In the genomic region with DNA sequence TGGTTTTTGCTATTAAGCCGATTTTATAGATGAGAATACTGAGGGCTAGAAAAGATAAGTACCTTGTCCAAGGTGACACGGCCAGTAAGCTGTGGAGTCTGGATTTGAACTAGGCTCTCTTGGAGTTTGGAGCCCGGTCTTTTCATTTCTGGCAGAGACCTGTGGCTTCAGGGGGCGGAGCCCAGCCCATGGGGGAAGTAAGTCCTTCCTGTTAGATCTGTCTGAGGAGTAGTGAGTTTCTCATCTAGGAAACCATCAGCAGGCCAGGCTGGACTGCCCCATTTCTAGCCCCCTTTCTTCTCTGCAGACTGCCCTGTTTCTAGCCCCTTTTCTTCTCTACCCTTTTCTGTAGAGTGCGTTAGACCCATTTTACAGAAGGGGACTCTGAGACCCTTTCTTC, we compare ENCODE assay signal across 8 cellular contexts. TPM values are rescaled to one million over a fixed set of nuclear protein-coding genes. Genes with fewer than 3 reads are reported as not detected.
DNase-seq lines count a peak whose midpoint lies in the region; ATAC-seq, FAIRE-seq and TF ChIP-seq lines count a peak whose summit lies in the region.

No MANE protein-coding gene starts in this region.

- no peak overlapping the region for H3K4me3 Mint-ChIP-seq in activated naive CD4-positive, alpha-beta T cell treated with anti-CD3 and anti-CD28 coated beads, Interleukin-2, amount 10 ng/mL, durations not matched to agents 7 days and 5 days

- peaks cover 11% of the 10 kb centered on the region for H3K4me1 Mint-ChIP-seq in activated naive CD4-positive, alpha-beta T cell treated with anti-CD3 and anti-CD28 coated beads, Interleukin-2, amount 10 ng/mL, durations not matched to agents 7 days and 5 days

- H3K27ac ChIP-seq in coronary artery (peak overlapping the region in 1 of 2 donors; percentile 20), rectal smooth muscle tissue (ENCODE audit: low read depth, low read length) (peak overlapping the region; percentile 75), small intestine (ENCODE audit: low read depth in 1 of 2, low read length in 1 of 2) (peak overlapping the region in 1 of 2 donors; percentile 29)

- H3K36me3 Mint-ChIP-seq in activated naive CD4-positive, alpha-beta T cell treated with anti-CD3 and anti-CD28 coated beads, Interleukin-2, amount 10 ng/mL, durations not matched to agents 7 days and 5 days, result no peaks in the 10 kb centered on the region

- H3K4me1 ChIP-seq in rectal smooth muscle tissue (ENCODE audit: control insufficient read depth, insufficient read depth, low read length) (peaks cover 26% of the 10 kb centered on the region), small intestine (ENCODE audit: control insufficient read depth in 2 of 2, insufficient read depth in 1 of 2, low read depth in 1 of 2, low read length in 1 of 2) (no peaks in the 10 kb centered on the region)

- no peak overlapping the region for H3K9ac ChIP-seq in rectal smooth muscle tissue (ENCODE audit: low read length)

- no peak for FAIRE-seq in small intestine (lab: Jason Lieb, UNC)

- peak; percentile 39 for ATAC-seq in GM19452 (IDR thresholded peaks at IDR 0.05; ENCODE audit: unreplicated experiment)
- no peak for ATAC-seq in HG02759 (IDR thresholded peaks at IDR 0.05; ENCODE audit: unreplicated experiment)

- peak; percentile 80 for DNase-seq in KG1 (lab: John Stamatoyannopoulos, UW)
- DNase-seq in coronary artery (ENCODE audit: low spot score), result no peak
- no peak for DNase-seq in activated naive CD4-positive, alpha-beta T cell treated with anti-CD3 and anti-CD28 coated beads, Interleukin-2, amount 10 ng/mL, durations not matched to agents 7 days and 5 days
- no peak for DNase-seq in DMS79 treated with DMSO at 0.1 percent for 48 hours (lab: John Stamatoyannopoulos, UW)
- no peak for DNase-seq in small intestine

- H3K27ac Mint-ChIP-seq in activated naive CD4-positive, alpha-beta T cell treated with anti-CD3 and anti-CD28 coated beads, Interleukin-2, amount 10 ng/mL, durations not matched to agents 7 days and 5 days, result no peak overlapping the region

- CTCF ChIA-PET in activated naive CD4-positive, alpha-beta T cell treated with anti-CD3 and anti-CD28 coated beads, Interleukin-2, amount 10 ng/mL, durations not matched to agents 7 days and 5 days (lab: Charles Lee), result interaction anchor here (0.9 to 1.1 kb wide), 2 partner anchors 21 to 245 kb away, joined by 3 read pairs; no protein-coding TSS in a partner anchor

- H3K36me3 ChIP-seq in rectal smooth muscle tissue (ENCODE audit: control insufficient read depth, insufficient read depth, low read length) (no peaks in the 10 kb centered on the region), small intestine (ENCODE audit: control insufficient read depth in 2 of 2, insufficient read depth in 2 of 2, low read length in 2 of 2) (no peaks in the 10 kb centered on the region)

- TF ChIP-seq CTCF in coronary artery (IDR thresholded peaks at IDR 0.05), result no peak

- peaks cover 2% of the 10 kb centered on the region for H3K27me3 ChIP-seq in rectal smooth muscle tissue (ENCODE audit: control insufficient read depth, insufficient read depth, low read length)
- peaks cover 0 to 3% of the 10 kb centered on the region in 2 donors for H3K27me3 ChIP-seq in small intestine (ENCODE audit: control insufficient read depth in 2 of 2, insufficient read depth in 2 of 2, low read length in 2 of 2)

- WGBS in small intestine, 3 donors, result 52 to 63% (median 60%) methylated on average over 5 of the region's 5 CpGs

- H3K4me3 ChIP-seq in coronary artery (peak overlapping the region; percentile 66), rectal smooth muscle tissue (ENCODE audit: low read length) (peak overlapping the region; percentile 65), small intestine (ENCODE audit: low read depth in 1 of 2, low read length in 2 of 2) (no peak overlapping the region)

- H3K9me3 Mint-ChIP-seq in activated naive CD4-positive, alpha-beta T cell treated with anti-CD3 and anti-CD28 coated beads, Interleukin-2, amount 10 ng/mL, durations not matched to agents 7 days and 5 days, result no peaks in the 10 kb centered on the region

- H3K9me3 ChIP-seq in small intestine (ENCODE audit: control insufficient read depth, low read depth), result no peaks in the 10 kb centered on the region

- peaks cover 58% of the 10 kb centered on the region for H3K27me3 Mint-ChIP-seq in activated naive CD4-positive, alpha-beta T cell treated with anti-CD3 and anti-CD28 coated beads, Interleukin-2, amount 10 ng/mL, durations not matched to agents 7 days and 5 days

RNA-seq across cellular contexts. Expression of a gene that starts 0.5 kb away (rescaled TPM):
- 1 to 10 TPM; 1.8 to 7.5 (median 2.4) TPM for polyA plus RNA-seq in small intestine

Comparison
In these comparisons a context has a peak if more than half of its experiments do, and no peak if none do; other contexts are left out.
1. H3K4me3 ChIP-seq: peak in coronary artery (single experiment) and rectal smooth muscle tissue (single experiment); none in small intestine (0 of 2).